Comparison of ENCODE assay signal across 23 cellular contexts in the genomic region with DNA sequence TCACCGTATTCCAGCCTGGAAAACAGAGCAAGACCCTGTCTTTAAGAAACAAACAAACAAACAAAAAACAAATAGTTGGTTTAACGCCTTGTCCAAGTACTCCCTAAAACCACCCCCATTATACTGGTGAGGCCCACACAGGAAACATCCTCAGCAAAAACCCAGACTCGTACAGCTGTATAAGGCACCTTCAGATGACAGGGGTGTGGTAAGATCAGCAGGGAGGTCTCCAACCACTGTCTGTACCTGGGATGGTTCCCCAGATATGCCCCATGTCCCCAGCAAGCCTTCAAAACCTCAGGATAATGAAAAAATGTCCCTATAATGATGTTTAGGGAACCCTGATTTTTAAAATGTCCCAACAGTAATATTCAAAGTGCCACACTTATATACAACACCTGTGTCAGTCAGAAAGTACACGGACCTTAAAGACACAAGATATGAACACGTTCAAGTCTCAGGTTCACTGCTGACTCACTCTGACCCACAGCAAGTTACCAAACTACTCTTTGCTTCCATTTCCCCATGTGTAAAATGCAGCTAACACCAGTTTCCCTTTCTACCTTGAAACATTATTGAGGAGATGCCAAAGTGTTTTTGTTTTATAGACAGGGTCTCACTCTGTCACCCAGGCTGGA. TPM values are rescaled to one million over a fixed set of nuclear protein-coding genes. Genes with fewer than 3 reads are reported as not detected.
DNase-seq lines count a peak whose midpoint lies in the region; ATAC-seq, FAIRE-seq and TF ChIP-seq lines count a peak whose summit lies in the region.
"Had no signal": no experiment of that assay in that cellular context is flagged by ENCODE, and none has a peak within 500 bp of the region (broad histone marks: within the 10 kb centered on the region; RNA-seq: fewer than 3 reads in every experiment).

No MANE protein-coding gene starts in this region.

- no peak for ATAC-seq in naive thymus-derived CD8-positive, alpha-beta T cell
- ATAC-seq: A549 had no signal

- TF ChIP-seq POLR2A in GM12892 (IDR thresholded peaks at IDR 0.05; ENCODE audit: low read depth, low read length) = no peak

- peaks cover 35% of the 10 kb centered on the region for H3K4me1 Mint-ChIP-seq in activated CD4-positive, alpha-beta T cell treated with anti-CD3 and anti-CD28 coated beads, Interleukin-2, amount 10 ng/mL, durations not matched to agents 24 days and 14 days
- H3K4me1 Mint-ChIP-seq in activated T-helper 2 cell treated with anti-CD3 and anti-CD28 coated beads, Interferon-gamma antibody, Interleukin-2, Interleukin-4, amounts not matched to agents 10 μg/mL and 5 μg/mL and 100 μg/mL, durations not matched to agents 14 hours and 24 hours and 36 hours (ENCODE audit: low read depth) = peaks cover 44% of the 10 kb centered on the region
- H3K4me1 Mint-ChIP-seq in naive thymus-derived CD8-positive, alpha-beta T cell = peaks cover 17 to 58% (median 34%) of the 10 kb centered on the region in 4 donors

- intact Hi-C loops in activated CD4-positive, alpha-beta T cell treated with anti-CD3 and anti-CD28 coated beads, Interleukin-2, amount 10 ng/mL, durations not matched to agents 24 days and 14 days (cut with micrococcal nuclease) = no loop called here
- intact Hi-C loops in activated T-helper 2 cell treated with anti-CD3 and anti-CD28 coated beads, Interferon-gamma antibody, Interleukin-2, Interleukin-4, amounts not matched to agents 10 μg/mL and 5 μg/mL and 100 μg/mL, durations not matched to agents 14 hours and 24 hours and 36 hours (cut with micrococcal nuclease) = no loop called here

- peak; percentile 78 for FAIRE-seq in GM12892 (lab: Jason Lieb, UNC)
- FAIRE-seq: A549, keratinocyte had no signal

- POLR2A ChIA-PET in naive thymus-derived CD8-positive, alpha-beta T cell (lab: Charles Lee) = interaction anchor here (1.0 kb wide), 1 partner anchor 59 kb away, joined by 4 read pairs; no protein-coding TSS in a partner anchor

- DNase-seq in activated CD4-positive, alpha-beta T cell treated with anti-CD3 and anti-CD28 coated beads, Interleukin-2, amount 10 ng/mL, durations not matched to agents 24 days and 14 days = no peak
- DNase-seq in activated CD4-positive, alpha-beta T cell treated with anti-CD3 and anti-CD28 coated beads, Interleukin-2, amount 50 U/mL, for 4 hours = no peak
- no peak for DNase-seq in GM12892 (ENCODE audit: insufficient read length)
- no peak for DNase-seq in activated T-helper 2 cell treated with anti-CD3 and anti-CD28 coated beads, Interferon-gamma antibody, Interleukin-2, Interleukin-4, amounts not matched to agents 10 μg/mL and 5 μg/mL and 100 μg/mL, durations not matched to agents 14 hours and 24 hours and 36 hours (ENCODE audit: low spot score)
- DNase-seq in naive thymus-derived CD8-positive, alpha-beta T cell = no peak
- DNase-seq in epidermal melanocyte (ENCODE audit: insufficient read length, low spot score) = no peak
- DNase-seq in cerebellar cortex (ENCODE audit: low spot score) = no peak
- no peak for DNase-seq in AML-193 (lab: John Stamatoyannopoulos, UW)
- DNase-seq: amygdala; C1 segment of cervical spinal cord; effector memory CD4-positive, alpha-beta T cell; GOT3; hippocampal formation; Kasumi-1; mammary epithelial cell; NCI-H1105; NCI-H2081 treated with DMSO at 0.1 percent for 48 hours; NCI-H510A treated with DMSO at 0.1 percent for 48 hours; SHP77; stimulated activated CD4-positive, alpha-beta T cell treated with anti-CD3 and anti-CD28 coated beads, Interleukin-4, amount 100 ng/mL, for 1 hour; testis had no signal

- peak overlapping the region; percentile 87 for H3K27ac Mint-ChIP-seq in activated CD4-positive, alpha-beta T cell treated with anti-CD3 and anti-CD28 coated beads, Interleukin-2, amount 10 ng/mL, durations not matched to agents 24 days and 14 days
- H3K27ac Mint-ChIP-seq in activated T-helper 2 cell treated with anti-CD3 and anti-CD28 coated beads, Interferon-gamma antibody, Interleukin-2, Interleukin-4, amounts not matched to agents 10 μg/mL and 5 μg/mL and 100 μg/mL, durations not matched to agents 14 hours and 24 hours and 36 hours = peak overlapping the region; percentile 70
- peak overlapping the region in 9 of 10 donors; percentile 25 to 89 (median 63) for H3K27ac Mint-ChIP-seq in naive thymus-derived CD8-positive, alpha-beta T cell

- H3K36me3 Mint-ChIP-seq in activated CD4-positive, alpha-beta T cell treated with anti-CD3 and anti-CD28 coated beads, Interleukin-2, amount 10 ng/mL, durations not matched to agents 24 days and 14 days (ENCODE audit: low read depth) = peaks cover 77% of the 10 kb centered on the region
- H3K36me3 Mint-ChIP-seq in activated T-helper 2 cell treated with anti-CD3 and anti-CD28 coated beads, Interferon-gamma antibody, Interleukin-2, Interleukin-4, amounts not matched to agents 10 μg/mL and 5 μg/mL and 100 μg/mL, durations not matched to agents 14 hours and 24 hours and 36 hours (ENCODE audit: low read depth) = peaks cover 87% of the 10 kb centered on the region
- H3K36me3 Mint-ChIP-seq in naive thymus-derived CD8-positive, alpha-beta T cell = peaks cover 0 to 97% (median 23%) of the 10 kb centered on the region in 3 donors

- no peaks in the 10 kb centered on the region for H3K9me3 Mint-ChIP-seq in activated CD4-positive, alpha-beta T cell treated with anti-CD3 and anti-CD28 coated beads, Interleukin-2, amount 10 ng/mL, durations not matched to agents 24 days and 14 days
- no peaks in the 10 kb centered on the region for H3K9me3 Mint-ChIP-seq in activated T-helper 2 cell treated with anti-CD3 and anti-CD28 coated beads, Interferon-gamma antibody, Interleukin-2, Interleukin-4, amounts not matched to agents 10 μg/mL and 5 μg/mL and 100 μg/mL, durations not matched to agents 14 hours and 24 hours and 36 hours
- H3K9me3 Mint-ChIP-seq in naive thymus-derived CD8-positive, alpha-beta T cell = no peaks in the 10 kb centered on the region

- H3K27me3 Mint-ChIP-seq in activated CD4-positive, alpha-beta T cell treated with anti-CD3 and anti-CD28 coated beads, Interleukin-2, amount 10 ng/mL, durations not matched to agents 24 days and 14 days = no peaks in the 10 kb centered on the region
- H3K27me3 Mint-ChIP-seq in activated T-helper 2 cell treated with anti-CD3 and anti-CD28 coated beads, Interferon-gamma antibody, Interleukin-2, Interleukin-4, amounts not matched to agents 10 μg/mL and 5 μg/mL and 100 μg/mL, durations not matched to agents 14 hours and 24 hours and 36 hours (ENCODE audit: low read depth) = no peaks in the 10 kb centered on the region
- no peaks in the 10 kb centered on the region for H3K27me3 Mint-ChIP-seq in naive thymus-derived CD8-positive, alpha-beta T cell

- H3K4me3 Mint-ChIP-seq in activated CD4-positive, alpha-beta T cell treated with anti-CD3 and anti-CD28 coated beads, Interleukin-2, amount 10 ng/mL, durations not matched to agents 24 days and 14 days = peak overlapping the region; percentile 36
- no peak overlapping the region for H3K4me3 Mint-ChIP-seq in activated T-helper 2 cell treated with anti-CD3 and anti-CD28 coated beads, Interferon-gamma antibody, Interleukin-2, Interleukin-4, amounts not matched to agents 10 μg/mL and 5 μg/mL and 100 μg/mL, durations not matched to agents 14 hours and 24 hours and 36 hours (ENCODE audit: low read depth)
- H3K4me3 Mint-ChIP-seq in naive thymus-derived CD8-positive, alpha-beta T cell = peak overlapping the region in 3 of 10 donors; percentile 4 to 31 (median 14)

RNA-seq across cellular contexts. Expression of a gene that starts 9.3 kb away (rescaled TPM):
- 314 and 319 TPM in 2 replicates for total RNA-seq in activated CD4-positive, alpha-beta T cell treated with anti-CD3 and anti-CD28 coated beads, Interleukin-2, amount 10 ng/mL, durations not matched to agents 24 days and 14 days
- polyA plus RNA-seq in GM12892 (2012; ENCODE audit: missing spikeins) = 55.5 TPM
- 287 and 325 TPM in 2 replicates for total RNA-seq in activated T-helper 2 cell treated with anti-CD3 and anti-CD28 coated beads, Interferon-gamma antibody, Interleukin-2, Interleukin-4, amounts not matched to agents 10 μg/mL and 5 μg/mL and 100 μg/mL, durations not matched to agents 14 hours and 24 hours and 36 hours
- total RNA-seq in naive thymus-derived CD8-positive, alpha-beta T cell = 100 to 1,000 TPM; 313 to 314 TPM
- 100 to 1,000 TPM in 1 of 3 donors, 10 to 100 TPM in 2; 66.5 to 119 (median 99.8) TPM for polyA plus RNA-seq in naive thymus-derived CD8-positive, alpha-beta T cell

RNA-seq across cellular contexts. Expression of a gene that starts 9.4 kb away (rescaled TPM):
- 2.9 and 3.2 TPM in 2 replicates for total RNA-seq in activated CD4-positive, alpha-beta T cell treated with anti-CD3 and anti-CD28 coated beads, Interleukin-2, amount 10 ng/mL, durations not matched to agents 24 days and 14 days
- polyA plus RNA-seq in GM12892 (2012; ENCODE audit: missing spikeins) = 0.76 TPM
- total RNA-seq in activated T-helper 2 cell treated with anti-CD3 and anti-CD28 coated beads, Interferon-gamma antibody, Interleukin-2, Interleukin-4, amounts not matched to agents 10 μg/mL and 5 μg/mL and 100 μg/mL, durations not matched to agents 14 hours and 24 hours and 36 hours = 3.2 and 4.3 TPM in 2 replicates
- total RNA-seq in naive thymus-derived CD8-positive, alpha-beta T cell = 1 to 10 TPM; 2.8 to 4.1 TPM
- 1 to 10 TPM in 2 of 3 donors, under 1 TPM in 1; 0.66 to 2.5 (median 1.1) TPM for polyA plus RNA-seq in naive thymus-derived CD8-positive, alpha-beta T cell

RNA-seq across cellular contexts. Expression of a gene that starts 20.6 kb away (rescaled TPM):
- total RNA-seq in activated CD4-positive, alpha-beta T cell treated with anti-CD3 and anti-CD28 coated beads, Interleukin-2, amount 10 ng/mL, durations not matched to agents 24 days and 14 days = 18.9 and 19.3 TPM in 2 replicates
- 11.7 TPM for polyA plus RNA-seq in GM12892 (2012; ENCODE audit: missing spikeins)
- total RNA-seq in activated T-helper 2 cell treated with anti-CD3 and anti-CD28 coated beads, Interferon-gamma antibody, Interleukin-2, Interleukin-4, amounts not matched to agents 10 μg/mL and 5 μg/mL and 100 μg/mL, durations not matched to agents 14 hours and 24 hours and 36 hours = 26.8 and 29.4 TPM in 2 replicates
- 10 to 100 TPM; 66.7 to 67.7 TPM for total RNA-seq in naive thymus-derived CD8-positive, alpha-beta T cell
- polyA plus RNA-seq in naive thymus-derived CD8-positive, alpha-beta T cell = 10 to 100 TPM; 56.7 to 83.4 (median 62.0) TPM

RNA-seq across cellular contexts. Expression of a gene that starts 39.8 kb away (rescaled TPM):
- total RNA-seq in activated CD4-positive, alpha-beta T cell treated with anti-CD3 and anti-CD28 coated beads, Interleukin-2, amount 10 ng/mL, durations not matched to agents 24 days and 14 days = 10.4 and 15.2 TPM in 2 replicates
- 5.6 TPM for polyA plus RNA-seq in GM12892 (2012; ENCODE audit: missing spikeins)
- 17.2 and 19.3 TPM in 2 replicates for total RNA-seq in activated T-helper 2 cell treated with anti-CD3 and anti-CD28 coated beads, Interferon-gamma antibody, Interleukin-2, Interleukin-4, amounts not matched to agents 10 μg/mL and 5 μg/mL and 100 μg/mL, durations not matched to agents 14 hours and 24 hours and 36 hours
- total RNA-seq in naive thymus-derived CD8-positive, alpha-beta T cell = 1 to 10 TPM; 5.6 to 6.2 TPM
- under 1 TPM; 0.14 to 0.44 (median 0.39) TPM for polyA plus RNA-seq in naive thymus-derived CD8-positive, alpha-beta T cell

RNA-seq across cellular contexts. Expression of a gene that starts 49.4 kb away (rescaled TPM):
- total RNA-seq in activated CD4-positive, alpha-beta T cell treated with anti-CD3 and anti-CD28 coated beads, Interleukin-2, amount 10 ng/mL, durations not matched to agents 24 days and 14 days = 25.1 and 26.7 TPM in 2 replicates
- 2.9 TPM for polyA plus RNA-seq in GM12892 (2012; ENCODE audit: missing spikeins)
- total RNA-seq in activated T-helper 2 cell treated with anti-CD3 and anti-CD28 coated beads, Interferon-gamma antibody, Interleukin-2, Interleukin-4, amounts not matched to agents 10 μg/mL and 5 μg/mL and 100 μg/mL, durations not matched to agents 14 hours and 24 hours and 36 hours = 32.7 and 36.2 TPM in 2 replicates
- 10 to 100 TPM; 17.8 to 19.9 TPM for total RNA-seq in naive thymus-derived CD8-positive, alpha-beta T cell
- 10 to 100 TPM; 16.8 to 25.9 (median 22.5) TPM for polyA plus RNA-seq in naive thymus-derived CD8-positive, alpha-beta T cell
